Comparison of ENCODE assay signal across 1 cellular context in the genomic region with DNA sequence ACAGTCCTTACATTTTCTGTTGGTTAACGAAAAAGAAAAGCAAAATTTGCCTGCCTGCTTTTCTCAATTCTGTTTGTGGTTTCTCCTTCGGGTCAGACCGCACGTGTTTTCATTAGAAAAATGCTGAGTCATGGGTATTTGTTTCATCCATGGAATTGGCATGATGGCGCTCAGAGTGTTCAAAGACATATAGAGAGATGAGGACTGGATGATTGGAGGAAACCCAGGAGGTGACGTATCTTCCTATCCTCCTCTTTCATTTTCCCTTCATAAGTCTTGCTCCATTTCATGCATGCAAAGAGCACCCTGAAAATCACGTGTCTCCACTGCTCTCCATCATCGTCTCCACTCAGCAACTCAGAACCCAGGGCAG.
TF ChIP-seq lines count a peak whose summit lies in the region.

No MANE protein-coding gene starts in this region.

TF ChIP-seq in GM23338, 12 proteins besides CTCF, POLR2A, EP300 and RAD21 (continued from another document):
- TF ChIP-seq, protein P1, sequence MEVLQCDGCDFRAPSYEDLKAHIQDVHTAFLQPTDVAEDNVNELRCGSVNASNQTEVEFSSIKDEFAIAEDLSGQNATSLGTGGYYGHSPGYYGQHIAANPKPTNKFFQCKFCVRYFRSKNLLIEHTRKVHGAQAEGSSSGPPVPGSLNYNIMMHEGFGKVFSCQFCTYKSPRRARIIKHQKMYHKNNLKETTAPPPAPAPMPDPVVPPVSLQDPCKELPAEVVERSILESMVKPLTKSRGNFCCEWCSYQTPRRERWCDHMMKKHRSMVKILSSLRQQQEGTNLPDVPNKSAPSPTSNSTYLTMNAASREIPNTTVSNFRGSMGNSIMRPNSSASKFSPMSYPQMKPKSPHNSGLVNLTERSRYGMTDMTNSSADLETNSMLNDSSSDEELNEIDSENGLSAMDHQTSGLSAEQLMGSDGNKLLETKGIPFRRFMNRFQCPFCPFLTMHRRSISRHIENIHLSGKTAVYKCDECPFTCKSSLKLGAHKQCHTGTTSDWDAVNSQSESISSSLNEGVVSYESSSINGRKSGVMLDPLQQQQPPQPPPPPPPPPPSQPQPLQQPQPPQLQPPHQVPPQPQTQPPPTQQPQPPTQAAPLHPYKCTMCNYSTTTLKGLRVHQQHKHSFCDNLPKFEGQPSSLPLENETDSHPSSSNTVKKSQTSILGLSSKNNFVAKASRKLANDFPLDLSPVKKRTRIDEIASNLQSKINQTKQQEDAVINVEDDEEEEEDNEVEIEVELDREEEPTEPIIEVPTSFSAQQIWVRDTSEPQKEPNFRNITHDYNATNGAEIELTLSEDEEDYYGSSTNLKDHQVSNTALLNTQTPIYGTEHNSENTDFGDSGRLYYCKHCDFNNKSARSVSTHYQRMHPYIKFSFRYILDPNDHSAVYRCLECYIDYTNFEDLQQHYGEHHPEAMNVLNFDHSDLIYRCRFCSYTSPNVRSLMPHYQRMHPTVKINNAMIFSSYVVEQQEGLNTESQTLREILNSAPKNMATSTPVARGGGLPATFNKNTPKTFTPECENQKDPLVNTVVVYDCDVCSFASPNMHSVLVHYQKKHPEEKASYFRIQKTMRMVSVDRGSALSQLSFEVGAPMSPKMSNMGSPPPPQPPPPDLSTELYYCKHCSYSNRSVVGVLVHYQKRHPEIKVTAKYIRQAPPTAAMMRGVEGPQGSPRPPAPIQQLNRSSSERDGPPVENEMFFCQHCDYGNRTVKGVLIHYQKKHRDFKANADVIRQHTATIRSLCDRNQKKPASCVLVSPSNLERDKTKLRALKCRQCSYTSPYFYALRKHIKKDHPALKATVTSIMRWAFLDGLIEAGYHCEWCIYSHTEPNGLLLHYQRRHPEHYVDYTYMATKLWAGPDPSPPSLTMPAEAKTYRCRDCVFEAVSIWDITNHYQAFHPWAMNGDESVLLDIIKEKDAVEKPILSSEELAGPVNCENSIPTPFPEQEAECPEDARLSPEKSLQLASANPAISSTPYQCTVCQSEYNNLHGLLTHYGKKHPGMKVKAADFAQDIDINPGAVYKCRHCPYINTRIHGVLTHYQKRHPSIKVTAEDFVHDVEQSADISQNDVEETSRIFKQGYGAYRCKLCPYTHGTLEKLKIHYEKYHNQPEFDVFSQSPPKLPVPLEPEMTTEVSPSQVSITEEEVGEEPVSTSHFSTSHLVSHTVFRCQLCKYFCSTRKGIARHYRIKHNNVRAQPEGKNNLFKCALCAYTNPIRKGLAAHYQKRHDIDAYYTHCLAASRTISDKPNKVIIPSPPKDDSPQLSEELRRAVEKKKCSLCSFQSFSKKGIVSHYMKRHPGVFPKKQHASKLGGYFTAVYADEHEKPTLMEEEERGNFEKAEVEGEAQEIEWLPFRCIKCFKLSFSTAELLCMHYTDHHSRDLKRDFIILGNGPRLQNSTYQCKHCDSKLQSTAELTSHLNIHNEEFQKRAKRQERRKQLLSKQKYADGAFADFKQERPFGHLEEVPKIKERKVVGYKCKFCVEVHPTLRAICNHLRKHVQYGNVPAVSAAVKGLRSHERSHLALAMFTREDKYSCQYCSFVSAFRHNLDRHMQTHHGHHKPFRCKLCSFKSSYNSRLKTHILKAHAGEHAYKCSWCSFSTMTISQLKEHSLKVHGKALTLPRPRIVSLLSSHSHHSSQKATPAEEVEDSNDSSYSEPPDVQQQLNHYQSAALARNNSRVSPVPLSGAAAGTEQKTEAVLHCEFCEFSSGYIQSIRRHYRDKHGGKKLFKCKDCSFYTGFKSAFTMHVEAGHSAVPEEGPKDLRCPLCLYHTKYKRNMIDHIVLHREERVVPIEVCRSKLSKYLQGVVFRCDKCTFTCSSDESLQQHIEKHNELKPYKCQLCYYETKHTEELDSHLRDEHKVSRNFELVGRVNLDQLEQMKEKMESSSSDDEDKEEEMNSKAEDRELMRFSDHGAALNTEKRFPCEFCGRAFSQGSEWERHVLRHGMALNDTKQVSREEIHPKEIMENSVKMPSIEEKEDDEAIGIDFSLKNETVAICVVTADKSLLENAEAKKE (CRISPR knock-in tag; IDR thresholded peaks at IDR 0.05): no peak
- TF ChIP-seq EZH2phosphoT487 (IDR thresholded peaks at IDR 0.05; ENCODE audit: unreplicated experiment): no peak
- TF ChIP-seq JUNB (IDR thresholded peaks at IDR 0.05; ENCODE audit: unreplicated experiment): no peak
- TF ChIP-seq ZNF114 (CRISPR knock-in tag; IDR thresholded peaks at IDR 0.05): no peak
